10 cellular contexts compared by ENCODE assay signal in genomic region chr11:130269544-130269943, GRCh38. TPM values are rescaled to one million over a fixed set of nuclear protein-coding genes. Genes with fewer than 3 reads are reported as not detected.
DNase-seq lines count a peak whose midpoint lies in the region; ATAC-seq and TF ChIP-seq lines count a peak whose summit lies in the region.
"Had no signal": no experiment of that assay in that cellular context is flagged by ENCODE, and none has a peak within 500 bp of the region (broad histone marks: within the 10 kb centered on the region; RNA-seq: fewer than 3 reads in every experiment).

No MANE protein-coding gene starts in this region.

- ATAC-seq in HG02678 (IDR thresholded peaks at IDR 0.05; ENCODE audit: unreplicated experiment), result peak; percentile 88
- peak; percentile 93 for ATAC-seq in HG03469 (IDR thresholded peaks at IDR 0.05; ENCODE audit: unreplicated experiment)
- ATAC-seq in naive B cell (ENCODE audit: low read depth in 2 of 2), result peak; percentile 92 to 96
- ATAC-seq: stimulated activated effector memory CD8-positive, alpha-beta T cell treated with anti-CD3 and anti-CD28 coated beads, Interleukin-12 subunit alpha, Interleukin-12 subunit beta, amount 100 ng/mL, for 72 hours had no signal

- peak overlapping the region in 2 of 6 donors; percentile 18 to 58 for H3K27ac Mint-ChIP-seq in naive B cell
- H3K27ac Mint-ChIP-seq: stimulated activated effector memory CD8-positive, alpha-beta T cell treated with anti-CD3 and anti-CD28 coated beads, Interleukin-12 subunit alpha, Interleukin-12 subunit beta, amount 100 ng/mL, for 72 hours had no signal

- H3K27me3 ChIP-seq in dorsolateral prefrontal cortex, result no peaks in the 10 kb centered on the region

- no peak overlapping the region for H3K4me3 ChIP-seq in dorsolateral prefrontal cortex

- peak overlapping the region in 1 of 8 donors; percentile 19 for H3K4me3 Mint-ChIP-seq in naive B cell
- H3K4me3 Mint-ChIP-seq: stimulated activated effector memory CD8-positive, alpha-beta T cell treated with anti-CD3 and anti-CD28 coated beads, Interleukin-12 subunit alpha, Interleukin-12 subunit beta, amount 100 ng/mL, for 72 hours had no signal

- no peak overlapping the region for H3K27ac ChIP-seq in dorsolateral prefrontal cortex

- H3K9me3 Mint-ChIP-seq in naive B cell, result no peaks in the 10 kb centered on the region
- H3K9me3 Mint-ChIP-seq: stimulated activated effector memory CD8-positive, alpha-beta T cell treated with anti-CD3 and anti-CD28 coated beads, Interleukin-12 subunit alpha, Interleukin-12 subunit beta, amount 100 ng/mL, for 72 hours had no signal

- no peak for TF ChIP-seq CTCF in dorsolateral prefrontal cortex (IDR thresholded peaks at IDR 0.05 in 54 of 56, conservative IDR thresholded peaks at IDR 0.05 in 2 of 56; ENCODE audit: low read depth in 1 of 56, partially characterized antibody in 56 of 56)

- no peaks in the 10 kb centered on the region for H3K27me3 Mint-ChIP-seq in naive B cell

- intact Hi-C loops in dorsolateral prefrontal cortex (cut with DNase I), result no loop called here

- H3K4me1 Mint-ChIP-seq in naive B cell, result peaks cover 14 to 21% (median 20%) of the 10 kb centered on the region in 3 donors

- peaks cover 0 to 9% of the 10 kb centered on the region in 2 donors for H3K36me3 Mint-ChIP-seq in naive B cell

- DNase-seq in GM19238 (ENCODE audit: insufficient read length, low spot score) (peak; percentile 12), naive B cell (peak; percentile 48), Ammon's horn (ENCODE audit: low spot score) (no peak), H4 (ENCODE audit: low spot score) (no peak), dorsolateral prefrontal cortex (no peak), NCI-H510A treated with DMSO at 0.1 percent for 48 hours (lab: John Stamatoyannopoulos, UW) (no peak)
- DNase-seq: HCEC 1CT had no signal

RNA-seq across cellular contexts. Expression of gene ZBTB44, which starts 45.2 kb away (rescaled TPM):
- 1 to 10 TPM; 4.6 to 9.5 (median 7.5) TPM for polyA plus RNA-seq in naive B cell (ENCODE audit: low read depth in 6 of 6)
- total RNA-seq in H4 (2014; rRNA removed; shearing (Covaris generic)), result 15.3 and 23.8 TPM in 2 replicates
- 100 to 1,000 TPM in 1 of 120 experiments, 10 to 100 TPM in 119; 48.9 to 117 (median 68.8) TPM for total RNA-seq in dorsolateral prefrontal cortex

Comparison
In these comparisons a context has a peak if more than half of its experiments do, and no peak if none do; other contexts are left out.
1. DNase-seq: peak in GM19238 (single experiment) and naive B cell (single experiment); none in Ammon's horn (single experiment), H4 (single experiment), dorsolateral prefrontal cortex (0 of 10) and NCI-H510A treated with DMSO at 0.1 percent for 48 hours (single experiment).
2. Peak in every context shown above with its lines, with median percentiles within 50 percentile points of each other: ATAC-seq.